Comparison of ENCODE assay signal across 14 cellular contexts in genomic region chr2:239357954-239358754, GRCh38. TPM values are rescaled to one million over a fixed set of nuclear protein-coding genes. Genes with fewer than 3 reads are reported as not detected.
A peak's percentile ranks its signal among the peaks of the same experiment; 100 is the strongest.
DNase-seq lines count a peak whose midpoint lies in the region; ATAC-seq and TF ChIP-seq lines count a peak whose summit lies in the region.
"Had no signal": no experiment of that assay in that cellular context is flagged by ENCODE, and none has a peak within 500 bp of the region (broad histone marks: within the 10 kb centered on the region; RNA-seq: fewer than 3 reads in every experiment).

No MANE protein-coding gene starts in this region.

- no peak overlapping the region for H2AFZ ChIP-seq in hepatocyte

- H3K27ac ChIP-seq in brain microvascular endothelial cell, result no peak overlapping the region
- H3K27ac ChIP-seq in hepatocyte, result no peak overlapping the region
- H3K27ac ChIP-seq: BLaER1 had no signal

- H3K4me1 ChIP-seq in hepatocyte (ENCODE audit: insufficient read depth), result peaks cover 12% of the 10 kb centered on the region

- H3K36me3 ChIP-seq in brain microvascular endothelial cell (replicated peaks), result no peaks in the 10 kb centered on the region
- no peaks in the 10 kb centered on the region for H3K36me3 ChIP-seq in hepatocyte (replicated peaks; ENCODE audit: insufficient read depth, low read depth)

- H3K4me2 ChIP-seq in hepatocyte, result no peak overlapping the region
- H3K4me2 ChIP-seq: BLaER1 had no signal

- in situ Hi-C loops in Caki2 (cut with HindIII; ENCODE audit: low pct_unique_long_range_greater_than_20kb, low sequenced_read_pairs) (no loop called here), brain microvascular endothelial cell (cut with HindIII; ENCODE audit: low pct_ligation_motif_present, low sequenced_read_pairs) (no loop called here)

- H3K4me3 ChIP-seq in brain microvascular endothelial cell (ENCODE audit: low read depth, low read length) (no peak overlapping the region), hepatocyte (no peak overlapping the region)
- H3K4me3 ChIP-seq: BLaER1, mucosa of descending colon had no signal

- WGBS in hepatocyte (ENCODE audit: low lambda C conversion rate, missing lambda C conversion rate), result 85% methylated on average over 19 of the region's 19 CpGs

- H3K27me3 ChIP-seq in brain microvascular endothelial cell (replicated peaks) (no peaks in the 10 kb centered on the region), hepatocyte (no peaks in the 10 kb centered on the region)
- H3K27me3 ChIP-seq: BLaER1 had no signal

- no peak for TF ChIP-seq CTCF in brain microvascular endothelial cell (IDR thresholded peaks at IDR 0.05; ENCODE audit: low read depth, low read length, missing control alignments)
- no peak for TF ChIP-seq CTCF in hepatocyte (IDR thresholded peaks at IDR 0.05; ENCODE audit: poor library complexity)

- no peaks in the 10 kb centered on the region for H4K20me1 ChIP-seq in hepatocyte (ENCODE audit: insufficient read depth, poor library complexity, severe bottlenecking)

- peaks cover 74% of the 10 kb centered on the region for H3K79me2 ChIP-seq in hepatocyte

- DNase-seq in Caki2 (ENCODE audit: low read depth), result peak; percentile 2
- peak; percentile 40 for DNase-seq in NCI-H2029 (lab: John Stamatoyannopoulos, UW)
- peak; percentile 27 for DNase-seq in brain microvascular endothelial cell
- no peak for DNase-seq in left lobe of liver (ENCODE audit: low spot score)
- DNase-seq in GF-D8 (lab: John Stamatoyannopoulos, UW), result no peak
- DNase-seq in UCSD-AML1 (lab: John Stamatoyannopoulos, UW; ENCODE audit: unreplicated experiment), result no peak
- no peak for DNase-seq in hepatocyte (ENCODE audit: low spot score)
- DNase-seq: activated CD4-positive, alpha-beta T cell treated with anti-CD3 and anti-CD28 coated beads for 48 hours; MV-4-11; retina; stimulated activated CD4-positive, alpha-beta T cell treated with anti-CD3 and anti-CD28 coated beads, Interleukin-4, amount 100 ng/mL, for 4 hours had no signal

- H3K9me2 ChIP-seq in hepatocyte (replicated peaks; ENCODE audit: insufficient read depth), result no peaks in the 10 kb centered on the region

- peaks cover 6% of the 10 kb centered on the region for H3K9me3 ChIP-seq in hepatocyte (ENCODE audit: low read depth)
- H3K9me3 ChIP-seq: mucosa of descending colon had no signal

- ATAC-seq in left lobe of liver (peak; percentile 87), HG03520 (IDR thresholded peaks at IDR 0.05; ENCODE audit: unreplicated experiment) (no peak)
- ATAC-seq: mucosa of descending colon had no signal

RNA-seq across cellular contexts. Expression of gene HDAC4, which starts 42.7 kb away (rescaled TPM):
- total RNA-seq in Caki2 (2014; rRNA removed; shearing (Covaris generic); ENCODE audit: low replicate concordance), result 5.6 and 16.0 TPM in 2 replicates
- total RNA-seq in left lobe of liver, result 18.3 TPM
- 9.0 and 10.8 TPM in 2 replicates for total RNA-seq in hepatocyte
- polyA plus RNA-seq in hepatocyte, result 9.3 and 9.5 TPM in 2 replicates

Comparison
In these comparisons a context has a peak if more than half of its experiments do, and no peak if none do; other contexts are left out.
1. DNase-seq: peak in Caki2 (single experiment), NCI-H2029 (single experiment) and brain microvascular endothelial cell (single experiment); none in left lobe of liver (single experiment), GF-D8 (single experiment), UCSD-AML1 (single experiment) and hepatocyte (single experiment).